ENCODE assay signal across 8 cellular contexts in the genomic region with DNA sequence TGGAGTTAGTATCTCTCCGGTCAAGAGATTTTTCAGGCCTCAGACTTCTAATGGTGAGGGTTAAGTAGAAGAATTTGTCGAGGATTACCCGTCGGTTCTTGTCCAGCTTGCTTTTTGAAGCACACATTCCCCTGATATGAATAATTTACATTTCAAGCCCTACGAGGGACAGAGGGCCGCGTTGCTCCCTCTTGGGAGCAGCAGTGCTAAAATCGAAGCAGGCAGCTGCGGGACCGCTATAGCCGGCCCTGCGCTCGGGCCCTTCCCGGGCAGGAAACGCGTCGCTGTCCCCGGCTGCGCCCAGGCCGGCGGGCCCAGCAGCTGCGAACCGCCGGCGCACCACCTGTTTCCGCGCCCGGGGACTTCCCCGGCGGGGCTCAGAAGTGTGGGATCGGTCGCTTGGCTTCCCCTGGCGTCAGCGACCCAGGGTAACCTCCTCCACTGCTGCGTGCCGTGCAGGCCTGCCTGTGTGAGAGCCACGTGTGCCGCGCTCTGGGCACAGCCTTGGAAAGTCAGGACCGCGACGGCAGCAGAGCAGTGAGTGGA. TPM values are rescaled to one million over a fixed set of nuclear protein-coding genes. Genes with fewer than 3 reads are reported as not detected.
DNase-seq lines count a peak whose midpoint lies in the region; ATAC-seq and TF ChIP-seq lines count a peak whose summit lies in the region.
"Not testable (repeated sequence)": the region's sequence is repeated elsewhere in the genome, so short reads cannot be mapped to it uniquely, and the experiment has no call there.

No MANE protein-coding gene starts in this region.

- ATAC-seq in GM19438 (IDR thresholded peaks at IDR 0.05; ENCODE audit: low read depth, unreplicated experiment) (peak; percentile 84), HG03135 (IDR thresholded peaks at IDR 0.05; ENCODE audit: unreplicated experiment) (peak; percentile 84)

- H4K5ac ChIP-seq in mesendoderm (ENCODE audit: low read length): not testable (repeated sequence)

- not testable (repeated sequence) for H4K20me1 ChIP-seq in OCI-LY1 (ENCODE audit: insufficient read depth, low read length)

- not testable (repeated sequence) for H3K79me1 ChIP-seq in mesendoderm (ENCODE audit: low read length)

- DNase-seq in COLO668 (lab: John Stamatoyannopoulos, UW; ENCODE audit: unreplicated experiment) (peak; percentile 52), mesendoderm (peak; percentile 40)
- peak; percentile 67 for DNase-seq in activated CD8-positive, alpha-beta memory T cell treated with anti-CD3 and anti-CD28 coated beads, Interleukin-2, amount 50 U/mL, for 4 hours
- DNase-seq in effector CD4-positive, alpha-beta T cell: peak; percentile 77
- peak; percentile 42 for DNase-seq in stimulated activated CD8-positive, alpha-beta memory T cell treated with anti-CD3 and anti-CD28 coated beads, Interleukin-15, amount 100 ng/mL, for 1 hour (ENCODE audit: low read depth)

- H2BK120ac ChIP-seq in mesendoderm (ENCODE audit: low read depth, low read length): not testable (repeated sequence)

- H3K27me3 ChIP-seq in OCI-LY1 (ENCODE audit: insufficient read depth, low read length); mesendoderm (ENCODE audit: insufficient read depth, low read length, poor library complexity): not testable (repeated sequence)

- not testable (repeated sequence) for H3K9me2 ChIP-seq in OCI-LY1 (ENCODE audit: low read depth, low read length)

- not testable (repeated sequence) for H2BK15ac ChIP-seq in mesendoderm (replicated peaks; ENCODE audit: low read depth)

- H3K9me3 ChIP-seq in OCI-LY1 (ENCODE audit: low read length): not testable (repeated sequence)

- H2BK5ac ChIP-seq in mesendoderm (ENCODE audit: low read length): not testable (repeated sequence)

- peak overlapping the region; percentile 92 for H3K27ac ChIP-seq in OCI-LY1 (ENCODE audit: low read depth, low read length, poor library complexity, severe bottlenecking)
- H3K27ac ChIP-seq in mesendoderm (ENCODE audit: low read depth, low read length): not testable (repeated sequence)

- not testable (repeated sequence) for H3K23ac ChIP-seq in mesendoderm (ENCODE audit: low read length)

- peak overlapping the region; percentile 65 for H3K9ac ChIP-seq in OCI-LY1 (ENCODE audit: low read length)
- not testable (repeated sequence) for H3K9ac ChIP-seq in mesendoderm (ENCODE audit: low read length)

- H2AK5ac ChIP-seq in mesendoderm (ENCODE audit: low read length): not testable (repeated sequence)

- not testable (repeated sequence) for H3K4ac ChIP-seq in mesendoderm (ENCODE audit: low read depth, low read length)

- H3K79me2 ChIP-seq in OCI-LY1 (ENCODE audit: insufficient read depth, low read length); mesendoderm (ENCODE audit: control insufficient read depth, insufficient read depth, low read length): not testable (repeated sequence)

- TF ChIP-seq CTCF in OCI-LY1 (IDR thresholded peaks at IDR 0.05; ENCODE audit: low read length): not testable (repeated sequence)

- H2AFZ ChIP-seq in OCI-LY1 (ENCODE audit: low read length): not testable (repeated sequence)

- not testable (repeated sequence) for H4K8ac ChIP-seq in mesendoderm (ENCODE audit: low read depth, low read length)

- H3K4me2 ChIP-seq in OCI-LY1 (ENCODE audit: low read length): peak overlapping the region; percentile 66
- H3K4me2 ChIP-seq in mesendoderm (ENCODE audit: low read length): not testable (repeated sequence)

- peak overlapping the region; percentile 60 for H3K56ac ChIP-seq in mesendoderm (ENCODE audit: low read length)

- WGBS in mesendoderm (ENCODE audit: extremely low coverage, insufficient coverage, low lambda C conversion rate): no CpG with 5 or more reads among the region's 42 CpGs

- not testable (repeated sequence) for H3K18ac ChIP-seq in mesendoderm (ENCODE audit: low read length)

- H3K4me1 ChIP-seq in OCI-LY1 (ENCODE audit: insufficient read depth, low read length, severe bottlenecking): peaks cover 65% of the 10 kb centered on the region
- H3K4me1 ChIP-seq in mesendoderm (ENCODE audit: control insufficient read depth, low read depth, low read length): not testable (repeated sequence)

- peaks cover 39% of the 10 kb centered on the region; the same call in 1 of the 2 replicates for H3K36me3 ChIP-seq in OCI-LY1 (ENCODE audit: insufficient read depth, low read length)
- not testable (repeated sequence) for H3K36me3 ChIP-seq in mesendoderm (ENCODE audit: control insufficient read depth, insufficient read depth, low read length)

- peaks cover 12% of the 10 kb centered on the region; the same call in 1 of the 2 replicates for H3F3A ChIP-seq in OCI-LY1 (ENCODE audit: insufficient read depth, low read length)

- peak overlapping the region; percentile 39 for H3K4me3 ChIP-seq in OCI-LY1 (ENCODE audit: low read depth, low read length, poor library complexity, severe bottlenecking)
- H3K4me3 ChIP-seq in mesendoderm (ENCODE audit: low read length): not testable (repeated sequence)

RNA-seq across cellular contexts. Expression of a gene that starts 11.1 kb away (rescaled TPM):
- 70.9 TPM for polyA plus RNA-seq in mesendoderm (2013, experiment 1 of 2)
- 68.9 TPM for polyA plus RNA-seq in mesendoderm (2013, experiment 2 of 2)

RNA-seq across cellular contexts. Expression of a gene that starts 32.0 kb away (rescaled TPM):
- polyA plus RNA-seq in mesendoderm (2013, experiment 1 of 2): 0.15 TPM
- polyA plus RNA-seq in mesendoderm (2013, experiment 2 of 2): 0.17 TPM

RNA-seq across cellular contexts. Expression of a gene that starts 32.3 kb away (rescaled TPM):
- 1.5 TPM for polyA plus RNA-seq in mesendoderm (2013, experiment 1 of 2)
- 1.6 TPM for polyA plus RNA-seq in mesendoderm (2013, experiment 2 of 2)
